In genomic region chr12:77893918-77894317, GRCh38 we compare ENCODE assay signal across 1 cellular context.
A peak's percentile ranks its signal among the peaks of the same experiment; 100 is the strongest.
TF ChIP-seq lines count a peak whose summit lies in the region.

No MANE protein-coding gene starts in this region.

TF ChIP-seq in HepG2, 621 proteins besides CTCF, POLR2A, EP300 and RAD21 (continued from another document):
- TF ChIP-seq MAZ (IDR thresholded peaks at IDR 0.05; ENCODE audit: borderline replicate concordance, low read depth, low read length) (no peak), MAZ (CRISPR knock-in tag; IDR thresholded peaks at IDR 0.05; ENCODE audit: low read depth) (no peak), HNF4A (CRISPR knock-in tag; IDR thresholded peaks at IDR 0.05) (peak; percentile 33; the same call in 1 of the 2 replicates), BRCA1 (CRISPR knock-in tag; IDR thresholded peaks at IDR 0.05) (no peak), RNF2 (conservative IDR thresholded peaks at IDR 0.05; ENCODE audit: low read depth) (no peak), HMG20A (CRISPR knock-in tag; IDR thresholded peaks at IDR 0.05; ENCODE audit: borderline replicate concordance) (peak; percentile 67; the same call in 1 of the 2 replicates), FOSL2 (CRISPR knock-in tag; IDR thresholded peaks at IDR 0.05) (0 out of 2 replicates have a peak, but pooled peaks have one; percentile 8), MATR3 (CRISPR knock-in tag; IDR thresholded peaks at IDR 0.05) (no peak)
